Comparison of ENCODE assay signal across 21 cellular contexts in genomic region chr6:152454003-152454402, GRCh38.
DNase-seq lines count a peak whose midpoint lies in the region; ATAC-seq, FAIRE-seq and TF ChIP-seq lines count a peak whose summit lies in the region.
"Had no signal": no experiment of that assay in that cellular context is flagged by ENCODE, and none has a peak within 500 bp of the region (broad histone marks: within the 10 kb centered on the region; RNA-seq: fewer than 3 reads in every experiment).

No MANE protein-coding gene starts in this region.

- intact Hi-C loops in HepG2 (cut with micrococcal nuclease; ENCODE audit: unreplicated experiment) (no loop called here), right lobe of liver (cut with DNase I) (no loop called here)

- H3K9me3 ChIP-seq in HepG2 (ENCODE audit: low read length) (no peaks in the 10 kb centered on the region), right lobe of liver (no peaks in the 10 kb centered on the region)
- H3K9me3 ChIP-seq: Caco-2 had no signal

- H3K27me3 ChIP-seq in HepG2 (ENCODE audit: control insufficient read depth in 1 of 2, insufficient read depth in 2 of 2, low read length in 2 of 2) (no peaks in the 10 kb centered on the region), right lobe of liver (no peaks in the 10 kb centered on the region), bronchial epithelial cell (ENCODE audit: control insufficient read depth, insufficient read depth, low read length) (peaks cover 2% of the 10 kb centered on the region)
- H3K27me3 ChIP-seq: BLaER1 treated with 17β-estradiol and CSF1 and Interleukin-3, amounts not matched to agents 10 nM and 100 nM had no signal

- 3% methylated on average over 3 of the region's 3 CpGs for WGBS in HepG2 (ENCODE audit: low lambda C conversion rate)
- 78% methylated on average over 2 of the region's 3 CpGs for WGBS in right lobe of liver (ENCODE audit: insufficient coverage, low coverage, low lambda C conversion rate, missing lambda C conversion rate)

- H3K27ac ChIP-seq in HepG2 (ENCODE audit: extremely low read length, insufficient read depth, low read length) (no peak overlapping the region), right lobe of liver (no peak overlapping the region)
- H3K27ac ChIP-seq: BLaER1 treated with 17β-estradiol and CSF1 and Interleukin-3, amounts not matched to agents 10 nM and 100 nM; C4-2B had no signal

- CTCF ChIA-PET in HepG2 (lab: Yijun Ruan, JAX; ENCODE audit: low intra/inter-chr PET ratio, low total read pairs) = no interaction called here

- no peak for DNase-seq in HepG2 (ENCODE audit: low spot score)
- DNase-seq in right lobe of liver = no peak
- DNase-seq in bronchial epithelial cell (ENCODE audit: low read depth) = no peak
- DNase-seq in urothelium cell line (ENCODE audit: low spot score) = no peak
- no peak for DNase-seq in MV-4-11 (lab: John Stamatoyannopoulos, UW)
- DNase-seq in ACHN = no peak
- DNase-seq: 8988T; AML-193; Caco-2; Calu3; CD4-positive, alpha-beta T cell; CD8-positive, alpha-beta T cell; DMS79 treated with DMSO at 0.1 percent for 48 hours; GF-D8 had no signal

- H3K9ac ChIP-seq in HepG2 (ENCODE audit: insufficient read depth, low read depth, low read length) = no peak overlapping the region
- H3K9ac ChIP-seq: BLaER1 treated with 17β-estradiol and CSF1 and Interleukin-3, amounts not matched to agents 10 nM and 100 nM had no signal

- BruUV-seq in HepG2 (replicated peaks; lab: Mats Ljungman, UMichigan) = no TSS peak

- no peak overlapping the region for H3K4me2 ChIP-seq in HepG2 (ENCODE audit: low read depth, low read length)
- H3K4me2 ChIP-seq: BLaER1 treated with 17β-estradiol and CSF1 and Interleukin-3, amounts not matched to agents 10 nM and 100 nM had no signal

- TF ChIP-seq EP300 in HepG2 (IDR thresholded peaks at IDR 0.05; ENCODE audit: low read depth in 2 of 2, low read length in 2 of 2) (no peak), HepG2 (CRISPR knock-in tag; IDR thresholded peaks at IDR 0.05; ENCODE audit: borderline replicate concordance) (no peak)

- no peaks in the 10 kb centered on the region for H3K79me2 ChIP-seq in HepG2 (ENCODE audit: insufficient read depth, low read length)

- in situ Hi-C loops in HepG2 (cut with HindIII; ENCODE audit: extremely low pct_ligation_motif_present, low pct_unique_long_range_greater_than_20kb) (no loop called here), ACHN (cut with HindIII; ENCODE audit: low pct_ligation_motif_present, low pct_unique_long_range_greater_than_20kb, low sequenced_read_pairs) (no loop called here)

- FAIRE-seq in HepG2 (lab: Jason Lieb, UNC) = no peak
- peak; percentile 92 for FAIRE-seq in bronchial epithelial cell (lab: Jason Lieb, UNC)
- peak; percentile 30 for FAIRE-seq in urothelium cell line (lab: Jason Lieb, UNC)
- FAIRE-seq: A204.1, D721Med, G401.6, GM12892, GM18507 had no signal

- no peak for TF ChIP-seq RAD21 in HepG2 (CRISPR knock-in tag; IDR thresholded peaks at IDR 0.05)

- H3K4me3 ChIP-seq in HepG2 (replicated peaks in 1 of 3; ENCODE audit: insufficient read depth in 1 of 3, low read depth in 2 of 3, low read length in 3 of 3) (no peak overlapping the region), right lobe of liver (no peak overlapping the region), bronchial epithelial cell (ENCODE audit: low read depth, low read length) (no peak overlapping the region)
- H3K4me3 ChIP-seq: BLaER1 treated with 17β-estradiol and CSF1 and Interleukin-3, amounts not matched to agents 10 nM and 100 nM had no signal

- no peak for ATAC-seq in HepG2
- ATAC-seq in right lobe of liver = no peak
- ATAC-seq: CD8-positive, alpha-beta T cell had no signal

- POLR2A ChIA-PET in HepG2 (lab: Yijun Ruan, JAX) = no interaction called here

- no peak for TF ChIP-seq POLR2A in HepG2 (IDR thresholded peaks at IDR 0.05; ENCODE audit: insufficient read depth in 1 of 2, low read depth in 2 of 2, low read length in 2 of 2)
- TF ChIP-seq POLR2A in right lobe of liver (IDR thresholded peaks at IDR 0.05) = no peak

- H2AFZ ChIP-seq in HepG2 (ENCODE audit: low read length) = no peak overlapping the region

- TF ChIP-seq CTCF in HepG2 (CRISPR knock-in tag; IDR thresholded peaks at IDR 0.05) (no peak), right lobe of liver (IDR thresholded peaks at IDR 0.05) (no peak), bronchial epithelial cell (IDR thresholded peaks at IDR 0.05; ENCODE audit: insufficient read depth, low read length, severe bottlenecking) (no peak)

- peaks cover 10% of the 10 kb centered on the region for H3K4me1 ChIP-seq in HepG2 (ENCODE audit: insufficient read depth, low read length)
- H3K4me1 ChIP-seq in right lobe of liver = no peaks in the 10 kb centered on the region
- H3K4me1 ChIP-seq: BLaER1 treated with 17β-estradiol and CSF1 and Interleukin-3, amounts not matched to agents 10 nM and 100 nM; Caco-2 had no signal

- H4K20me1 ChIP-seq in HepG2 (ENCODE audit: insufficient read depth, low read length) = no peaks in the 10 kb centered on the region; the same call in 1 of the 2 replicates
- H4K20me1 ChIP-seq: BLaER1 treated with 17β-estradiol and CSF1 and Interleukin-3, amounts not matched to agents 10 nM and 100 nM had no signal

- H3K36me3 ChIP-seq in HepG2 (replicated peaks in 1 of 2; ENCODE audit: control insufficient read depth in 1 of 2, insufficient read depth in 2 of 2, low read length in 2 of 2) = no peaks in the 10 kb centered on the region
- no peaks in the 10 kb centered on the region for H3K36me3 ChIP-seq in right lobe of liver
- H3K36me3 ChIP-seq in bronchial epithelial cell (ENCODE audit: control insufficient read depth, insufficient read depth, low read length) = no peaks in the 10 kb centered on the region
- H3K36me3 ChIP-seq: BLaER1 treated with 17β-estradiol and CSF1 and Interleukin-3, amounts not matched to agents 10 nM and 100 nM had no signal

TF ChIP-seq in HepG2, 621 proteins besides CTCF, POLR2A, EP300 and RAD21:
- TF ChIP-seq MNT (IDR thresholded peaks at IDR 0.05) = peak; percentile 99
- TF ChIP-seq KMT2A (CRISPR knock-in tag; IDR thresholded peaks at IDR 0.05) = no peak
